ENCODE assay signal across 8 cellular contexts in the genomic region with DNA sequence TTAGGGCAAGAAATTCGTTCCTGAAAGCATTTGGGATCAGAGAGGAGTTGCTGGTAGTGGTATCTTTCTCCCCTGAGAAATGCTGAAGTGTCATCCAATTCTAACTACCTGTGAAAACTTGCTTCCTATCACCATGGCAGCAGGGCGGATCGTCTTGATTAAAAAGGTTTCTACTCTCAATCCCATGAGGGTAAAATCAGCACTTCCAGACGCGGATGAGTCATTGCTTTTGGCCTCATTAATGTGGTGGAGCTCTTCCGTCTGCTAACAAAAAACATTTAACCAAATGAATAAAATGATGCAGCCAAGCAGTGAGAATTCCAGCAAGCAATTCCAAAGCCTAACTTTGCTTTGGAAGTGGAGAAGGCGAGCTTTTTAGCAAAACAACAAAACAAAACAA.
DNase-seq lines count a peak whose midpoint lies in the region; ATAC-seq, FAIRE-seq and TF ChIP-seq lines count a peak whose summit lies in the region.

No MANE protein-coding gene starts in this region.

- H3K36me3 ChIP-seq in esophagus muscularis mucosa (no peaks in the 10 kb centered on the region), pancreas (no peaks in the 10 kb centered on the region)

- TF ChIP-seq EP300 in esophagus muscularis mucosa (IDR thresholded peaks at IDR 0.05) = no peak

- H3K27ac ChIP-seq in esophagus muscularis mucosa (replicated peaks in 1 of 4) (peak overlapping the region; percentile 44 to 70 (median 51)), pancreas (no peak overlapping the region)

- DNase-seq in Daoy (ENCODE audit: low read depth) (peak; percentile 77), NCI-H1694 treated with DMSO at 0.1 percent for 48 hours (lab: John Stamatoyannopoulos, UW) (peak; percentile 22), esophagus muscularis mucosa (ENCODE audit: extremely low spot score) (no peak), pancreas (no peak), NCI-H510A treated with DMSO at 0.1 percent for 48 hours (lab: John Stamatoyannopoulos, UW) (no peak), NCI-H146 treated with DMSO at 0.1 percent for 48 hours (lab: John Stamatoyannopoulos, UW; ENCODE audit: unreplicated experiment) (no peak)
- DNase-seq in effector CD8-positive, alpha-beta T cell (lab: John Stamatoyannopoulos, UW) = no peak

- no peak overlapping the region for H3K4me3 ChIP-seq in esophagus muscularis mucosa
- no peak overlapping the region for H3K4me3 ChIP-seq in pancreas

- ATAC-seq in pancreas = peak in 3 of 4 donors; percentile 41 to 82 (median 59)
- no peak for ATAC-seq in GM18909 (IDR thresholded peaks at IDR 0.05; ENCODE audit: poor library complexity, unreplicated experiment)

- H3K4me1 ChIP-seq in esophagus muscularis mucosa (peaks cover 18 to 35% (median 24%) of the 10 kb centered on the region in 4 donors), pancreas (no peaks in the 10 kb centered on the region)

- FAIRE-seq in pancreas (lab: Jason Lieb, UNC) = peak; percentile 37

- 27% methylated on average over 7 of the region's 7 CpGs for WGBS in esophagus muscularis mucosa
- 64 to 73% methylated on average over 7 of the region's 7 CpGs for WGBS in pancreas, 2 donors

- no peak for TF ChIP-seq POLR2A in esophagus muscularis mucosa (IDR thresholded peaks at IDR 0.05; ENCODE audit: low read depth)

- intact Hi-C loops in esophagus muscularis mucosa (cut with DNase I) (loop anchor here (5.0 kb wide), 1 partner anchor 39 kb away; no protein-coding TSS in a partner anchor), pancreas (cut with DNase I) (no loop called here)

- H3K27me3 ChIP-seq in esophagus muscularis mucosa (no peaks in the 10 kb centered on the region), pancreas (no peaks in the 10 kb centered on the region)

- H3K9me3 ChIP-seq in esophagus muscularis mucosa (no peaks in the 10 kb centered on the region), pancreas (no peaks in the 10 kb centered on the region)

- TF ChIP-seq CTCF in esophagus muscularis mucosa (IDR thresholded peaks at IDR 0.05) = no peak
- TF ChIP-seq CTCF in pancreas (IDR thresholded peaks at IDR 0.05) = no peak

Comparison
In these comparisons a context has a peak if more than half of its experiments do, and no peak if none do; other contexts are left out.
1. DNase-seq: peak in Daoy (single experiment) and NCI-H1694 treated with DMSO at 0.1 percent for 48 hours (single experiment); none in esophagus muscularis mucosa (single experiment), pancreas (0 of 6), effector CD8-positive, alpha-beta T cell (single experiment), NCI-H510A treated with DMSO at 0.1 percent for 48 hours (single experiment) and NCI-H146 treated with DMSO at 0.1 percent for 48 hours (single experiment).
2. H3K27ac ChIP-seq: peak in esophagus muscularis mucosa (4 of 4); none in pancreas (0 of 4).